In the genomic region with DNA sequence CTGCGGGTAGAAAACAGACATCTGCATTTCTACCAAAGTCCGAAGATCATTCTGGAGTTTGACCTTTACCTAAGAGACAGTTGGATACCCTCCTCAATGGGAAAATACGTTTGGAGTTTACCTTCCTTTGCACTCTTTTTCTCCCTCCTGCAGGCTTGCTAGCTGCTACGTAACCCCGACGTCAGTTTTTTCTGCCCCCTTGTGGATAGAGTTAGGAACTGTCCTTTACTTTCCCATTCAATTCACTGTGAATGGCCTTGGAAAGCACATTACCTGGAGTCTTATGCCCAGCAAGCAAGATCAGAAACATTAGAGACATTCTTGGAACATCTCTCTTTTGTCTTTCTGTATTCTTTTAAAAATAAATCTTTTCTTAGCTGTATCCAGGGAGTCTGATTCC, we compare ENCODE assay signal across 8 cellular contexts.
DNase-seq lines count a peak whose midpoint lies in the region; ATAC-seq and TF ChIP-seq lines count a peak whose summit lies in the region.

No MANE protein-coding gene starts in this region.

- H3K4me3 Mint-ChIP-seq in natural killer cell, result no peak overlapping the region
- H3K4me3 Mint-ChIP-seq in T-helper 2 cell treated with Interferon-gamma antibody and Interleukin-4, amounts not matched to agents 5 μg/mL and 100 μg/mL, for 36 hours, result no peak overlapping the region

- H3K4me3 ChIP-seq in WI38 (ENCODE audit: low read depth, low read length), result no peak overlapping the region
- no peak overlapping the region for H3K4me3 ChIP-seq in lower lobe of right lung

- DNase-seq in COLO668 (lab: John Stamatoyannopoulos, UW; ENCODE audit: unreplicated experiment) (peak; percentile 0), lower lobe of right lung (no peak), natural killer cell (no peak), cerebellar nuclear complex (lab: John Stamatoyannopoulos, UW) (no peak)
- no peak for DNase-seq in T-helper 2 cell treated with Interferon-gamma antibody and Interleukin-4, amounts not matched to agents 5 μg/mL and 100 μg/mL, for 36 hours (ENCODE audit: low spot score)

- no peak overlapping the region for H3K27ac Mint-ChIP-seq in natural killer cell
- no peak overlapping the region for H3K27ac Mint-ChIP-seq in T-helper 2 cell treated with Interferon-gamma antibody and Interleukin-4, amounts not matched to agents 5 μg/mL and 100 μg/mL, for 36 hours

- peaks cover 0 to 3% of the 10 kb centered on the region in 2 donors for H3K9me3 Mint-ChIP-seq in natural killer cell
- H3K9me3 Mint-ChIP-seq in T-helper 2 cell treated with Interferon-gamma antibody and Interleukin-4, amounts not matched to agents 5 μg/mL and 100 μg/mL, for 36 hours, result no peaks in the 10 kb centered on the region

- no peak overlapping the region for H3K27ac ChIP-seq in lower lobe of right lung

- no peaks in the 10 kb centered on the region for H3K4me1 ChIP-seq in lower lobe of right lung

- ATAC-seq in GM18867 (IDR thresholded peaks at IDR 0.05; ENCODE audit: unreplicated experiment), result peak; percentile 84
- ATAC-seq in HG03575 (IDR thresholded peaks at IDR 0.05; ENCODE audit: extremely low read depth, insufficient number of reproducible peaks, low FRiP score, unreplicated experiment), result peak; percentile 59
- ATAC-seq in lower lobe of right lung, result peak in 1 of 2 donors; percentile 60
- no peak for ATAC-seq in natural killer cell

- H3K9me3 ChIP-seq in lower lobe of right lung, result no peaks in the 10 kb centered on the region

- intact Hi-C loops in lower lobe of right lung (cut with DNase I) (no loop called here), natural killer cell (cut with micrococcal nuclease) (no loop called here)

- no peaks in the 10 kb centered on the region for H3K36me3 Mint-ChIP-seq in natural killer cell
- no peaks in the 10 kb centered on the region for H3K36me3 Mint-ChIP-seq in T-helper 2 cell treated with Interferon-gamma antibody and Interleukin-4, amounts not matched to agents 5 μg/mL and 100 μg/mL, for 36 hours (ENCODE audit: low read depth)

- H3K27me3 Mint-ChIP-seq in natural killer cell (ENCODE audit: low read depth in 2 of 2), result no peaks in the 10 kb centered on the region
- H3K27me3 Mint-ChIP-seq in T-helper 2 cell treated with Interferon-gamma antibody and Interleukin-4, amounts not matched to agents 5 μg/mL and 100 μg/mL, for 36 hours (ENCODE audit: low read depth), result no peaks in the 10 kb centered on the region

- no peaks in the 10 kb centered on the region for H3K4me1 Mint-ChIP-seq in natural killer cell
- H3K4me1 Mint-ChIP-seq in T-helper 2 cell treated with Interferon-gamma antibody and Interleukin-4, amounts not matched to agents 5 μg/mL and 100 μg/mL, for 36 hours (ENCODE audit: low read depth), result no peaks in the 10 kb centered on the region

- H3K36me3 ChIP-seq in lower lobe of right lung, result no peaks in the 10 kb centered on the region

- H3K27me3 ChIP-seq in lower lobe of right lung (ENCODE audit: low read depth), result no peaks in the 10 kb centered on the region

- TF ChIP-seq CTCF in WI38 (IDR thresholded peaks at IDR 0.05; ENCODE audit: low read depth, low read length) (peak; percentile 28; the same call in 1 of the 2 replicates), lower lobe of right lung (IDR thresholded peaks at IDR 0.05) (peak; percentile 37), natural killer cell (IDR thresholded peaks at IDR 0.05) (no peak)

Comparison
In these comparisons a context has a peak if more than half of its experiments do, and no peak if none do; other contexts are left out.
1. ATAC-seq: peak in GM18867 (single experiment) and HG03575 (single experiment); none in natural killer cell (0 of 3).